Comparison of ENCODE assay signal across 1 cellular context in genomic region chr7:98280296-98280695, GRCh38.
TF ChIP-seq lines count a peak whose summit lies in the region.

No MANE protein-coding gene starts in this region.

TF ChIP-seq in WTC11, 78 proteins besides CTCF, POLR2A, EP300 and RAD21 (continued from another document):
- TF ChIP-seq, protein P1, sequence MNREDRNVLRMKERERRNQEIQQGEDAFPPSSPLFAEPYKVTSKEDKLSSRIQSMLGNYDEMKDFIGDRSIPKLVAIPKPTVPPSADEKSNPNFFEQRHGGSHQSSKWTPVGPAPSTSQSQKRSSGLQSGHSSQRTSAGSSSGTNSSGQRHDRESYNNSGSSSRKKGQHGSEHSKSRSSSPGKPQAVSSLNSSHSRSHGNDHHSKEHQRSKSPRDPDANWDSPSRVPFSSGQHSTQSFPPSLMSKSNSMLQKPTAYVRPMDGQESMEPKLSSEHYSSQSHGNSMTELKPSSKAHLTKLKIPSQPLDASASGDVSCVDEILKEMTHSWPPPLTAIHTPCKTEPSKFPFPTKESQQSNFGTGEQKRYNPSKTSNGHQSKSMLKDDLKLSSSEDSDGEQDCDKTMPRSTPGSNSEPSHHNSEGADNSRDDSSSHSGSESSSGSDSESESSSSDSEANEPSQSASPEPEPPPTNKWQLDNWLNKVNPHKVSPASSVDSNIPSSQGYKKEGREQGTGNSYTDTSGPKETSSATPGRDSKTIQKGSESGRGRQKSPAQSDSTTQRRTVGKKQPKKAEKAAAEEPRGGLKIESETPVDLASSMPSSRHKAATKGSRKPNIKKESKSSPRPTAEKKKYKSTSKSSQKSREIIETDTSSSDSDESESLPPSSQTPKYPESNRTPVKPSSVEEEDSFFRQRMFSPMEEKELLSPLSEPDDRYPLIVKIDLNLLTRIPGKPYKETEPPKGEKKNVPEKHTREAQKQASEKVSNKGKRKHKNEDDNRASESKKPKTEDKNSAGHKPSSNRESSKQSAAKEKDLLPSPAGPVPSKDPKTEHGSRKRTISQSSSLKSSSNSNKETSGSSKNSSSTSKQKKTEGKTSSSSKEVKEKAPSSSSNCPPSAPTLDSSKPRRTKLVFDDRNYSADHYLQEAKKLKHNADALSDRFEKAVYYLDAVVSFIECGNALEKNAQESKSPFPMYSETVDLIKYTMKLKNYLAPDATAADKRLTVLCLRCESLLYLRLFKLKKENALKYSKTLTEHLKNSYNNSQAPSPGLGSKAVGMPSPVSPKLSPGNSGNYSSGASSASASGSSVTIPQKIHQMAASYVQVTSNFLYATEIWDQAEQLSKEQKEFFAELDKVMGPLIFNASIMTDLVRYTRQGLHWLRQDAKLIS (CRISPR knock-in tag; IDR thresholded peaks at IDR 0.05; ENCODE audit: borderline replicate concordance), result no peak
- TF ChIP-seq, protein P2, sequence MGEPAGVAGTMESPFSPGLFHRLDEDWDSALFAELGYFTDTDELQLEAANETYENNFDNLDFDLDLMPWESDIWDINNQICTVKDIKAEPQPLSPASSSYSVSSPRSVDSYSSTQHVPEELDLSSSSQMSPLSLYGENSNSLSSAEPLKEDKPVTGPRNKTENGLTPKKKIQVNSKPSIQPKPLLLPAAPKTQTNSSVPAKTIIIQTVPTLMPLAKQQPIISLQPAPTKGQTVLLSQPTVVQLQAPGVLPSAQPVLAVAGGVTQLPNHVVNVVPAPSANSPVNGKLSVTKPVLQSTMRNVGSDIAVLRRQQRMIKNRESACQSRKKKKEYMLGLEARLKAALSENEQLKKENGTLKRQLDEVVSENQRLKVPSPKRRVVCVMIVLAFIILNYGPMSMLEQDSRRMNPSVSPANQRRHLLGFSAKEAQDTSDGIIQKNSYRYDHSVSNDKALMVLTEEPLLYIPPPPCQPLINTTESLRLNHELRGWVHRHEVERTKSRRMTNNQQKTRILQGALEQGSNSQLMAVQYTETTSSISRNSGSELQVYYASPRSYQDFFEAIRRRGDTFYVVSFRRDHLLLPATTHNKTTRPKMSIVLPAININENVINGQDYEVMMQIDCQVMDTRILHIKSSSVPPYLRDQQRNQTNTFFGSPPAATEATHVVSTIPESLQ (CRISPR knock-in tag; IDR thresholded peaks at IDR 0.05), result no peak
- TF ChIP-seq, protein P3, sequence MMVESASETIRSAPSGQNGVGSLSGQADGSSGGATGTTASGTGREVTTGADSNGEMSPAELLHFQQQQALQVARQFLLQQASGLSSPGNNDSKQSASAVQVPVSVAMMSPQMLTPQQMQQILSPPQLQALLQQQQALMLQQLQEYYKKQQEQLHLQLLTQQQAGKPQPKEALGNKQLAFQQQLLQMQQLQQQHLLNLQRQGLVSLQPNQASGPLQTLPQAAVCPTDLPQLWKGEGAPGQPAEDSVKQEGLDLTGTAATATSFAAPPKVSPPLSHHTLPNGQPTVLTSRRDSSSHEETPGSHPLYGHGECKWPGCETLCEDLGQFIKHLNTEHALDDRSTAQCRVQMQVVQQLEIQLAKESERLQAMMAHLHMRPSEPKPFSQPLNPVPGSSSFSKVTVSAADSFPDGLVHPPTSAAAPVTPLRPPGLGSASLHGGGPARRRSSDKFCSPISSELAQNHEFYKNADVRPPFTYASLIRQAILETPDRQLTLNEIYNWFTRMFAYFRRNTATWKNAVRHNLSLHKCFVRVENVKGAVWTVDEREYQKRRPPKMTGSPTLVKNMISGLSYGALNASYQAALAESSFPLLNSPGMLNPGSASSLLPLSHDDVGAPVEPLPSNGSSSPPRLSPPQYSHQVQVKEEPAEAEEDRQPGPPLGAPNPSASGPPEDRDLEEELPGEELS (CRISPR knock-in tag; IDR thresholded peaks at IDR 0.05), result no peak
- TF ChIP-seq, protein P4, sequence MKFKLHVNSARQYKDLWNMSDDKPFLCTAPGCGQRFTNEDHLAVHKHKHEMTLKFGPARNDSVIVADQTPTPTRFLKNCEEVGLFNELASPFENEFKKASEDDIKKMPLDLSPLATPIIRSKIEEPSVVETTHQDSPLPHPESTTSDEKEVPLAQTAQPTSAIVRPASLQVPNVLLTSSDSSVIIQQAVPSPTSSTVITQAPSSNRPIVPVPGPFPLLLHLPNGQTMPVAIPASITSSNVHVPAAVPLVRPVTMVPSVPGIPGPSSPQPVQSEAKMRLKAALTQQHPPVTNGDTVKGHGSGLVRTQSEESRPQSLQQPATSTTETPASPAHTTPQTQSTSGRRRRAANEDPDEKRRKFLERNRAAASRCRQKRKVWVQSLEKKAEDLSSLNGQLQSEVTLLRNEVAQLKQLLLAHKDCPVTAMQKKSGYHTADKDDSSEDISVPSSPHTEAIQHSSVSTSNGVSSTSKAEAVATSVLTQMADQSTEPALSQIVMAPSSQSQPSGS (CRISPR knock-in tag; IDR thresholded peaks at IDR 0.05; ENCODE audit: borderline replicate concordance, low read depth), result no peak
